Comparison of ENCODE assay signal across 1 cellular context in genomic region chr5:32172908-32173393, GRCh38.
TF ChIP-seq lines count a peak whose summit lies in the region.

No MANE protein-coding gene starts in this region.

TF ChIP-seq in HEK293, 187 proteins besides CTCF, POLR2A, EP300 and RAD21 (continued from another document):
- TF ChIP-seq, protein P1, sequence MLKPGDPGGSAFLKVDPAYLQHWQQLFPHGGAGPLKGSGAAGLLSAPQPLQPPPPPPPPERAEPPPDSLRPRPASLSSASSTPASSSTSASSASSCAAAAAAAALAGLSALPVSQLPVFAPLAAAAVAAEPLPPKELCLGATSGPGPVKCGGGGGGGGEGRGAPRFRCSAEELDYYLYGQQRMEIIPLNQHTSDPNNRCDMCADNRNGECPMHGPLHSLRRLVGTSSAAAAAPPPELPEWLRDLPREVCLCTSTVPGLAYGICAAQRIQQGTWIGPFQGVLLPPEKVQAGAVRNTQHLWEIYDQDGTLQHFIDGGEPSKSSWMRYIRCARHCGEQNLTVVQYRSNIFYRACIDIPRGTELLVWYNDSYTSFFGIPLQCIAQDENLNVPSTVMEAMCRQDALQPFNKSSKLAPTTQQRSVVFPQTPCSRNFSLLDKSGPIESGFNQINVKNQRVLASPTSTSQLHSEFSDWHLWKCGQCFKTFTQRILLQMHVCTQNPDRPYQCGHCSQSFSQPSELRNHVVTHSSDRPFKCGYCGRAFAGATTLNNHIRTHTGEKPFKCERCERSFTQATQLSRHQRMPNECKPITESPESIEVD (tag by site-specific recombination; IDR thresholded peaks at IDR 0.05): peak; percentile 96
- TF ChIP-seq, protein P2, sequence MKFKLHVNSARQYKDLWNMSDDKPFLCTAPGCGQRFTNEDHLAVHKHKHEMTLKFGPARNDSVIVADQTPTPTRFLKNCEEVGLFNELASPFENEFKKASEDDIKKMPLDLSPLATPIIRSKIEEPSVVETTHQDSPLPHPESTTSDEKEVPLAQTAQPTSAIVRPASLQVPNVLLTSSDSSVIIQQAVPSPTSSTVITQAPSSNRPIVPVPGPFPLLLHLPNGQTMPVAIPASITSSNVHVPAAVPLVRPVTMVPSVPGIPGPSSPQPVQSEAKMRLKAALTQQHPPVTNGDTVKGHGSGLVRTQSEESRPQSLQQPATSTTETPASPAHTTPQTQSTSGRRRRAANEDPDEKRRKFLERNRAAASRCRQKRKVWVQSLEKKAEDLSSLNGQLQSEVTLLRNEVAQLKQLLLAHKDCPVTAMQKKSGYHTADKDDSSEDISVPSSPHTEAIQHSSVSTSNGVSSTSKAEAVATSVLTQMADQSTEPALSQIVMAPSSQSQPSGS (tag by site-specific recombination; IDR thresholded peaks at IDR 0.05; ENCODE audit: low read depth): no peak
- TF ChIP-seq ZNF221 (tag by site-specific recombination; IDR thresholded peaks at IDR 0.05; ENCODE audit: borderline replicate concordance): no peak
- 0 out of 2 replicates have a peak, but pooled peaks have one; percentile 3 for TF ChIP-seq ZNF654 (tag by site-specific recombination; IDR thresholded peaks at IDR 0.05; ENCODE audit: low read depth)
- TF ChIP-seq ZFP3 (tag by site-specific recombination; IDR thresholded peaks at IDR 0.05; ENCODE audit: low read depth): 0 out of 2 replicates have a peak, but pooled peaks have one; percentile 13
- TF ChIP-seq PRDM4 (tag by site-specific recombination; IDR thresholded peaks at IDR 0.05): no peak
- peak; percentile 83; the same call in 1 of the 2 replicates for TF ChIP-seq ZNF362 (tag by site-specific recombination; IDR thresholded peaks at IDR 0.05)
